8 cellular contexts compared by ENCODE assay signal in genomic region chr5:53482717-53483638, GRCh38. TPM values are rescaled to one million over a fixed set of nuclear protein-coding genes. Genes with fewer than 3 reads are reported as not detected.
DNase-seq lines count a peak whose midpoint lies in the region; ATAC-seq and TF ChIP-seq lines count a peak whose summit lies in the region.

No MANE protein-coding gene starts in this region.

- H3K36me3 Mint-ChIP-seq in progenitor cell of endocrine pancreas (ENCODE audit: insufficient read depth): no peaks in the 10 kb centered on the region

- 33 to 34% methylated on average over 35 of the region's 35 CpGs for WGBS in heart right ventricle, 2 donors

- peak overlapping the region; percentile 6 to 85 (median 66) for H3K4me3 ChIP-seq in heart right ventricle

- TF ChIP-seq CTCF in heart right ventricle (IDR thresholded peaks at IDR 0.05): peak in 5 of 9 donors; percentile 17 to 52 (median 42)
- peak; percentile 24 for TF ChIP-seq CTCF in progenitor cell of endocrine pancreas (IDR thresholded peaks at IDR 0.05; ENCODE audit: unreplicated experiment)

- H3K27ac Mint-ChIP-seq in progenitor cell of endocrine pancreas: no peak overlapping the region

- ATAC-seq in heart right ventricle (peak in 6 of 8 donors; percentile 32 to 50 (median 42)), GM19328 (IDR thresholded peaks at IDR 0.05; ENCODE audit: unreplicated experiment) (no peak)

- peaks cover 0 to 40% (median 21%) of the 10 kb centered on the region in 9 donors for H3K4me1 ChIP-seq in heart right ventricle

- H3K4me3 Mint-ChIP-seq in progenitor cell of endocrine pancreas (ENCODE audit: low read depth): peak overlapping the region; percentile 84

- peaks cover 31% of the 10 kb centered on the region for H3K27me3 Mint-ChIP-seq in progenitor cell of endocrine pancreas

- intact Hi-C loops in heart right ventricle (cut with DNase I): loop anchor here in 6 of 10 donors (5.0 to 10.0 kb wide), 4 partner anchors 389 to 754 kb away; no protein-coding TSS in a partner anchor

- H3K9me3 ChIP-seq in heart right ventricle: no peaks in the 10 kb centered on the region

- peak overlapping the region in 5 of 10 donors; percentile 7 to 71 (median 45) for H3K27ac ChIP-seq in heart right ventricle

- H3K4me1 Mint-ChIP-seq in progenitor cell of endocrine pancreas (ENCODE audit: low read depth): peaks cover 16% of the 10 kb centered on the region

- peaks cover 0 to 58% (median 0%) of the 10 kb centered on the region in 7 donors for H3K27me3 ChIP-seq in heart right ventricle

- H3K9me3 Mint-ChIP-seq in progenitor cell of endocrine pancreas (ENCODE audit: low read depth): no peaks in the 10 kb centered on the region

- peak; percentile 82 for DNase-seq in ELF-1 (ENCODE audit: low read depth, low spot score)
- peak; percentile 36 for DNase-seq in HuH-7.5 (ENCODE audit: low spot score)
- peak; percentile 18 for DNase-seq in activated naive CD4-positive, alpha-beta T cell treated with anti-CD3 and anti-CD28 coated beads, Interleukin-2, amount 50 U/mL, for 16 hours
- peak; percentile 11 to 40 for DNase-seq in heart right ventricle
- no peak for DNase-seq in progenitor cell of endocrine pancreas (ENCODE audit: low spot score, unreplicated experiment)
- no peak for DNase-seq in globus pallidus (ENCODE audit: low spot score)
- DNase-seq in foreskin melanocyte: no peak

- peaks cover 0 to 7% (median 0%) of the 10 kb centered on the region in 9 donors for H3K36me3 ChIP-seq in heart right ventricle

RNA-seq across cellular contexts. Expression of gene FST, which starts 2.5 kb away (rescaled TPM):
- total RNA-seq in heart right ventricle (1 to 10 TPM in 6 of 10 donors, under 1 TPM in 4; 0.57 to 9.2 (median 2.1) TPM), progenitor cell of endocrine pancreas (1.7 and 2.3 TPM in 2 replicates)
- polyA plus RNA-seq in heart right ventricle: 1 to 10 TPM in 1 of 2 donors, under 1 TPM in 1; 0.74 to 6.3 TPM

Comparison
In these comparisons a context has a peak if more than half of its experiments do, and no peak if none do; other contexts are left out.
1. DNase-seq: peak in ELF-1 (single experiment), HuH-7.5 (single experiment), activated naive CD4-positive, alpha-beta T cell treated with anti-CD3 and anti-CD28 coated beads, Interleukin-2, amount 50 U/mL, for 16 hours (single experiment) and heart right ventricle (2 of 2); none in progenitor cell of endocrine pancreas (single experiment), globus pallidus (single experiment) and foreskin melanocyte (single experiment).